14 cellular contexts compared by ENCODE assay signal in genomic region chr9:89433826-89434225, GRCh38.
DNase-seq lines count a peak whose midpoint lies in the region; ATAC-seq lines count a peak whose summit lies in the region.
"Had no signal": no experiment of that assay in that cellular context is flagged by ENCODE, and none has a peak within 500 bp of the region (broad histone marks: within the 10 kb centered on the region; RNA-seq: fewer than 3 reads in every experiment).

No MANE protein-coding gene starts in this region.

- H3K36me3 ChIP-seq in effector memory CD4-positive, alpha-beta T cell (ENCODE audit: control insufficient read depth, insufficient read depth, low read length), result peaks cover 14% of the 10 kb centered on the region
- H3K36me3 ChIP-seq: esophagus squamous epithelium had no signal

- no peaks in the 10 kb centered on the region for H3K27me3 ChIP-seq in effector memory CD4-positive, alpha-beta T cell (replicated peaks; ENCODE audit: control insufficient read depth, insufficient read depth, low read length, poor library complexity, severe bottlenecking)
- H3K27me3 ChIP-seq: body of pancreas, esophagus squamous epithelium had no signal

- peak; percentile 83 for DNase-seq in EH (ENCODE audit: low read depth)
- peak; percentile 89 for DNase-seq in M059J (ENCODE audit: low read depth)
- DNase-seq in effector memory CD4-positive, alpha-beta T cell, result no peak
- peak in 7 of 10 donors; percentile 43 to 96 (median 70) for DNase-seq in posterior cingulate gyrus
- DNase-seq in activated CD4-positive, alpha-beta T cell treated with anti-CD3 and anti-CD28 coated beads for 4 hours, result no peak
- DNase-seq: activated CD8-positive, alpha-beta memory T cell treated with anti-CD3 and anti-CD28 coated beads, Interleukin-2, amount 50 U/mL, for 48 hours; body of pancreas; esophagus squamous epithelium; left colon; NCI-H187; T-helper 17 cell had no signal

- H3K27ac ChIP-seq in effector memory CD4-positive, alpha-beta T cell (ENCODE audit: insufficient read depth, low read length, poor library complexity, severe bottlenecking), result peak overlapping the region; percentile 40

- H3K9me3 ChIP-seq in effector memory CD4-positive, alpha-beta T cell (ENCODE audit: control insufficient read depth, low read length), result no peaks in the 10 kb centered on the region
- H3K9me3 ChIP-seq: body of pancreas, esophagus squamous epithelium had no signal

- ATAC-seq in HG03196 (IDR thresholded peaks at IDR 0.05; ENCODE audit: unreplicated experiment), result no peak
- ATAC-seq in GM21529 (IDR thresholded peaks at IDR 0.05; ENCODE audit: unreplicated experiment), result no peak
- ATAC-seq: body of pancreas; left colon; stimulated activated memory B cell treated with anti-CD40 and anti-IgM and Interleukin-4, amounts not matched to agents 10 μg/mL and 1 μg/mL and 100 μg/mL, for 72 hours; T-helper 17 cell had no signal

- peaks cover 72% of the 10 kb centered on the region for H3K4me1 ChIP-seq in effector memory CD4-positive, alpha-beta T cell (ENCODE audit: control insufficient read depth, insufficient read depth, low read length, poor library complexity, severe bottlenecking)

- intact Hi-C loops in posterior cingulate gyrus (cut with DNase I), result no loop called here

- no peak overlapping the region for H3K4me3 ChIP-seq in effector memory CD4-positive, alpha-beta T cell (ENCODE audit: insufficient read depth, low read depth, low read length, poor library complexity, severe bottlenecking)
- H3K4me3 ChIP-seq: body of pancreas, esophagus squamous epithelium had no signal

Comparison
In these comparisons a context has a peak if more than half of its experiments do, and no peak if none do; other contexts are left out.
1. DNase-seq: peak in EH (single experiment), M059J (single experiment) and posterior cingulate gyrus (7 of 10); none in effector memory CD4-positive, alpha-beta T cell (0 of 3) and activated CD4-positive, alpha-beta T cell treated with anti-CD3 and anti-CD28 coated beads for 4 hours (0 of 2).